8 cellular contexts compared by ENCODE assay signal in genomic region chr5:129905467-129906176, GRCh38. TPM values are rescaled to one million over a fixed set of nuclear protein-coding genes. Genes with fewer than 3 reads are reported as not detected.
A peak's percentile ranks its signal among the peaks of the same experiment; 100 is the strongest.
DNase-seq lines count a peak whose midpoint lies in the region; ATAC-seq and TF ChIP-seq lines count a peak whose summit lies in the region.

No MANE protein-coding gene starts in this region.

- intact Hi-C loops in CD8-positive, alpha-beta T cell (cut with DNase I, micrococcal nuclease): no loop called here
- intact Hi-C loops in dorsolateral prefrontal cortex (cut with DNase I): loop anchor here in 1 of 2 donors (10.0 kb wide), 2 partner anchors 129 to 1259 kb away; partner anchors contain the start of gene HINT1

- peaks cover 2% of the 10 kb centered on the region for H3K79me1 ChIP-seq in mesenchymal stem cell (replicated peaks; ENCODE audit: low read length, poor library complexity, severe bottlenecking)

- no peak for TF ChIP-seq CTCF in CD8-positive, alpha-beta T cell (IDR thresholded peaks at IDR 0.05)
- TF ChIP-seq CTCF in MM.1S (IDR thresholded peaks at IDR 0.05; ENCODE audit: low read length) (no peak), dorsolateral prefrontal cortex (IDR thresholded peaks at IDR 0.05 in 54 of 56, conservative IDR thresholded peaks at IDR 0.05 in 2 of 56; ENCODE audit: low read depth in 1 of 56, partially characterized antibody in 56 of 56) (no peak), upper lobe of left lung (IDR thresholded peaks at IDR 0.05) (no peak)

- no peak overlapping the region for H3K27ac Mint-ChIP-seq in CD8-positive, alpha-beta T cell

- peak overlapping the region; percentile 60; the same call in 1 of the 2 replicates for H3K9ac ChIP-seq in MM.1S (ENCODE audit: low read length)
- H3K9ac ChIP-seq in mesenchymal stem cell (ENCODE audit: low read length): peak overlapping the region; percentile 71

- H3K36me3 ChIP-seq in CD8-positive, alpha-beta T cell (ENCODE audit: insufficient read depth, low read length): no peaks in the 10 kb centered on the region
- H3K36me3 ChIP-seq in MM.1S (replicated peaks; ENCODE audit: insufficient read depth, low read length) (no peaks in the 10 kb centered on the region), mesenchymal stem cell (ENCODE audit: control insufficient read depth in 1 of 2, insufficient read depth in 2 of 2, low read depth in 1 of 2, low read length in 2 of 2) (peaks cover 0 to 2% of the 10 kb centered on the region in 2 experiments), upper lobe of left lung (no peaks in the 10 kb centered on the region)

- H2BK15ac ChIP-seq in mesenchymal stem cell (ENCODE audit: low read depth, poor library complexity, severe bottlenecking): peak overlapping the region; percentile 84

- no peak overlapping the region for H4K91ac ChIP-seq in mesenchymal stem cell (ENCODE audit: low read length)

- H2AFZ ChIP-seq in MM.1S (ENCODE audit: low read length) (peak overlapping the region; percentile 96), mesenchymal stem cell (ENCODE audit: low read depth, low read length) (no peak overlapping the region)

- H3K27me3 ChIP-seq in CD8-positive, alpha-beta T cell (ENCODE audit: insufficient read depth, low read length): peaks cover 10% of the 10 kb centered on the region
- H3K27me3 ChIP-seq in MM.1S (replicated peaks; ENCODE audit: insufficient read depth, low read length): no peaks in the 10 kb centered on the region
- no peaks in the 10 kb centered on the region for H3K27me3 ChIP-seq in dorsolateral prefrontal cortex
- H3K27me3 ChIP-seq in mesenchymal stem cell (ENCODE audit: control insufficient read depth in 1 of 2, insufficient read depth in 1 of 2, low read length in 2 of 2): no peaks in the 10 kb centered on the region
- H3K27me3 ChIP-seq in upper lobe of left lung: peaks cover 0 to 13% (median 0%) of the 10 kb centered on the region in 4 donors

- no peak overlapping the region for H3K4me3 ChIP-seq in CD8-positive, alpha-beta T cell (ENCODE audit: low read depth, low read length)
- H3K4me3 ChIP-seq in MM.1S (ENCODE audit: low read length) (peak overlapping the region; percentile 84), dorsolateral prefrontal cortex (peak overlapping the region; percentile 59 to 90 (median 78)), mesenchymal stem cell (ENCODE audit: insufficient read depth in 1 of 2, low read depth in 1 of 2, low read length in 2 of 2) (peak overlapping the region; percentile 71 to 78), upper lobe of left lung (peak overlapping the region; percentile 59 to 89 (median 77))

- H4K8ac ChIP-seq in mesenchymal stem cell (ENCODE audit: low read length): no peak overlapping the region

- H3K9me3 ChIP-seq in CD8-positive, alpha-beta T cell (ENCODE audit: low read length): no peaks in the 10 kb centered on the region
- H3K9me3 ChIP-seq in MM.1S (replicated peaks; ENCODE audit: insufficient read depth, low read length): no peaks in the 10 kb centered on the region
- no peaks in the 10 kb centered on the region for H3K9me3 ChIP-seq in mesenchymal stem cell (ENCODE audit: control insufficient read depth, low read length)
- H3K9me3 ChIP-seq in upper lobe of left lung: no peaks in the 10 kb centered on the region

- no peak for TF ChIP-seq POLR2A in upper lobe of left lung (IDR thresholded peaks at IDR 0.05)

- H3K36me3 Mint-ChIP-seq in CD8-positive, alpha-beta T cell: no peaks in the 10 kb centered on the region

- CTCF ChIA-PET in CD8-positive, alpha-beta T cell (lab: Charles Lee): no interaction called here

- peak overlapping the region in 1 of 2 experiments; percentile 98 for H3K23ac ChIP-seq in mesenchymal stem cell (ENCODE audit: low read length in 2 of 2)

- no peaks in the 10 kb centered on the region for H4K20me1 ChIP-seq in MM.1S (ENCODE audit: insufficient read depth, low read length)

- peak overlapping the region in 1 of 2 experiments; percentile 67 for H3K4ac ChIP-seq in mesenchymal stem cell (ENCODE audit: low read depth in 1 of 2, low read length in 2 of 2)

- no peak overlapping the region for H2BK120ac ChIP-seq in mesenchymal stem cell (ENCODE audit: low read depth, low read length)

- peaks cover 43% of the 10 kb centered on the region for H3K27me3 Mint-ChIP-seq in CD8-positive, alpha-beta T cell (ENCODE audit: low read depth)

- no peak overlapping the region for H2BK12ac ChIP-seq in mesenchymal stem cell (ENCODE audit: low read length in 2 of 2)

- H2AK5ac ChIP-seq in mesenchymal stem cell (ENCODE audit: low read length, severe bottlenecking): no peak overlapping the region

- H3K9me3 Mint-ChIP-seq in CD8-positive, alpha-beta T cell: no peaks in the 10 kb centered on the region

- peaks cover 18% of the 10 kb centered on the region for H3K4me1 Mint-ChIP-seq in CD8-positive, alpha-beta T cell (ENCODE audit: low read depth)

- no peak for ATAC-seq in CD8-positive, alpha-beta T cell
- ATAC-seq in upper lobe of left lung (ENCODE audit: low FRiP score in 2 of 2): no peak

- peak overlapping the region in 1 of 2 experiments; percentile 65 for H3K14ac ChIP-seq in mesenchymal stem cell (ENCODE audit: low read length in 2 of 2)

- no peaks in the 10 kb centered on the region for H3F3A ChIP-seq in MM.1S (ENCODE audit: insufficient read depth, low read length)

- no peak overlapping the region for H3K27ac ChIP-seq in CD8-positive, alpha-beta T cell (ENCODE audit: low read depth, low read length)
- H3K27ac ChIP-seq in MM.1S (ENCODE audit: low read length) (no peak overlapping the region), dorsolateral prefrontal cortex (peak overlapping the region in 35 of 59 donors; percentile 24 to 92 (median 82)), mesenchymal stem cell (ENCODE audit: low read length, poor library complexity, severe bottlenecking) (no peak overlapping the region), upper lobe of left lung (peak overlapping the region in 3 of 4 donors; percentile 78 to 89 (median 83))

- WGBS in mesenchymal stem cell: under 1% methylated on average over 36 of the region's 39 CpGs
- WGBS in upper lobe of left lung, 2 donors: 1 to 7% methylated on average over 17 to 39 of the region's 39 CpGs

- H3K9me2 ChIP-seq in MM.1S (replicated peaks; ENCODE audit: insufficient read depth, low read length): no peaks in the 10 kb centered on the region

- POLR2A ChIA-PET in CD8-positive, alpha-beta T cell (lab: Charles Lee): no interaction called here

- H3K18ac ChIP-seq in mesenchymal stem cell (ENCODE audit: low read depth in 1 of 2, low read length in 2 of 2): peak overlapping the region in 1 of 2 experiments; percentile 95

- peak overlapping the region; percentile 81 for H3K4me3 Mint-ChIP-seq in CD8-positive, alpha-beta T cell

- TF ChIP-seq EP300 in upper lobe of left lung (IDR thresholded peaks at IDR 0.05): no peak

- H2BK5ac ChIP-seq in mesenchymal stem cell (ENCODE audit: low read depth, low read length, poor library complexity, severe bottlenecking): no peak overlapping the region

- H3K4me2 ChIP-seq in MM.1S (ENCODE audit: low read depth, low read length) (peak overlapping the region; percentile 99), mesenchymal stem cell (ENCODE audit: low read length, poor library complexity, severe bottlenecking) (peak overlapping the region; percentile 100)

- H3K79me2 ChIP-seq in MM.1S (ENCODE audit: low read length): no peaks in the 10 kb centered on the region

- H3K4me1 ChIP-seq in CD8-positive, alpha-beta T cell (ENCODE audit: insufficient read depth, low read length): no peaks in the 10 kb centered on the region
- H3K4me1 ChIP-seq in MM.1S (ENCODE audit: low read length) (no peaks in the 10 kb centered on the region), mesenchymal stem cell (ENCODE audit: control insufficient read depth, insufficient read depth, low read depth, low read length) (peaks cover 20% of the 10 kb centered on the region), upper lobe of left lung (peaks cover 11 to 29% (median 21%) of the 10 kb centered on the region in 4 donors)

- no peak for DNase-seq in CD8-positive, alpha-beta T cell
- DNase-seq in MM.1S: no peak
- peak in 4 of 10 donors; percentile 27 to 50 (median 40) for DNase-seq in dorsolateral prefrontal cortex
- DNase-seq in mesenchymal stem cell: peak; percentile 53
- no peak for DNase-seq in upper lobe of left lung
- DNase-seq in HuH-7.5 (ENCODE audit: low spot score): no peak
- DNase-seq in activated effector memory CD4-positive, alpha-beta T cell treated with Interleukin-2 at 50 U/mL for 16 hours: no peak
- DNase-seq in NK-92 (lab: John Stamatoyannopoulos, UW; ENCODE audit: unreplicated experiment): no peak

RNA-seq across cellular contexts. Expression of gene CHSY3, which starts 1.4 kb away (rescaled TPM):
- total RNA-seq in CD8-positive, alpha-beta T cell: not detected
- total RNA-seq in dorsolateral prefrontal cortex (10 to 100 TPM in 75 of 120 experiments, 1 to 10 TPM in 45; 3.7 to 18.6 (median 11.0) TPM), upper lobe of left lung (1 to 10 TPM; 3.1 to 7.5 (median 6.3) TPM)
- 12.6 TPM for polyA plus RNA-seq in mesenchymal stem cell (2013, experiment 1 of 2)
- 11.9 TPM for polyA plus RNA-seq in mesenchymal stem cell (2013, experiment 2 of 2)

Comparison
In these comparisons a context has a peak if more than half of its experiments do, and no peak if none do; other contexts are left out.
1. H3K27ac ChIP-seq: peak in dorsolateral prefrontal cortex (35 of 59) and upper lobe of left lung (3 of 4); none in CD8-positive, alpha-beta T cell (single experiment), MM.1S (single experiment) and mesenchymal stem cell (single experiment).
2. RNA of gene CHSY3, which starts 1.4 kb away (total RNA-seq): 3.7 to 18.6 TPM in dorsolateral prefrontal cortex and 3.1 to 7.5 TPM in upper lobe of left lung; not detected in CD8-positive, alpha-beta T cell; every median in the first group is over 4 times any median in the second.